In genomic region chr16:899678-900060, GRCh38 we compare ENCODE assay signal across 24 cellular contexts.
"Had no signal": no experiment of that assay in that cellular context is flagged by ENCODE, and none has a peak within 500 bp of the region (broad histone marks: within the 10 kb centered on the region; RNA-seq: fewer than 3 reads in every experiment).

No MANE protein-coding gene starts in this region.

- H3K27me3 ChIP-seq: brain microvascular endothelial cell, cardiac muscle cell, SJCRH30 had no signal

- H3K4me3 Mint-ChIP-seq: activated CD4-positive, alpha-beta memory T cell treated with anti-CD3 and anti-CD28 coated beads, Interleukin-2, amount 10 ng/mL, durations not matched to agents 7 days and 5 days; activated CD4-positive, alpha-beta T cell treated with anti-CD3 and anti-CD28 coated beads for 36 hours; activated naive CD4-positive, alpha-beta T cell treated with anti-CD3 and anti-CD28 coated beads, Interleukin-2, amount 10 ng/mL, durations not matched to agents 7 days and 5 days; activated naive CD8-positive, alpha-beta T cell treated with anti-CD3 and anti-CD28 coated beads for 36 hours; activated T-cell treated with anti-CD3 and anti-CD28 coated beads, Interleukin-2, amount 50 U/mL, for 72 hours had no signal

- H3K9me3 Mint-ChIP-seq: activated CD4-positive, alpha-beta memory T cell treated with anti-CD3 and anti-CD28 coated beads, Interleukin-2, amount 10 ng/mL, durations not matched to agents 7 days and 5 days; activated naive CD4-positive, alpha-beta T cell treated with anti-CD3 and anti-CD28 coated beads, Interleukin-2, amount 10 ng/mL, durations not matched to agents 7 days and 5 days; activated naive CD8-positive, alpha-beta T cell treated with anti-CD3 and anti-CD28 coated beads for 36 hours; activated T-cell treated with anti-CD3 and anti-CD28 coated beads, Interleukin-2, amount 50 U/mL, for 72 hours; activated T-helper 2 cell treated with anti-CD3 and anti-CD28 coated beads, Interferon-gamma antibody, Interleukin-2, Interleukin-4, amounts not matched to agents 10 μg/mL and 5 μg/mL and 100 μg/mL, durations not matched to agents 14 hours and 24 hours and 36 hours had no signal

- H3K4me3 ChIP-seq: cardiac muscle cell, SJCRH30 had no signal

- H3K27me3 Mint-ChIP-seq: activated CD4-positive, alpha-beta memory T cell treated with anti-CD3 and anti-CD28 coated beads, Interleukin-2, amount 10 ng/mL, durations not matched to agents 7 days and 5 days; activated CD4-positive, alpha-beta T cell treated with anti-CD3 and anti-CD28 coated beads for 36 hours; activated naive CD4-positive, alpha-beta T cell treated with anti-CD3 and anti-CD28 coated beads, Interleukin-2, amount 10 ng/mL, durations not matched to agents 7 days and 5 days; activated naive CD8-positive, alpha-beta T cell treated with anti-CD3 and anti-CD28 coated beads for 36 hours had no signal

- H3K36me3 ChIP-seq: brain microvascular endothelial cell, cardiac muscle cell, SJCRH30 had no signal

- H3K36me3 Mint-ChIP-seq: activated naive CD4-positive, alpha-beta T cell treated with anti-CD3 and anti-CD28 coated beads, Interleukin-2, amount 10 ng/mL, durations not matched to agents 7 days and 5 days; activated naive CD8-positive, alpha-beta T cell treated with anti-CD3 and anti-CD28 coated beads for 36 hours had no signal

- H3K9me3 ChIP-seq: SJCRH30, SK-N-SH had no signal

- H3K27ac Mint-ChIP-seq: activated CD4-positive, alpha-beta memory T cell treated with anti-CD3 and anti-CD28 coated beads, Interleukin-2, amount 10 ng/mL, durations not matched to agents 7 days and 5 days; activated CD4-positive, alpha-beta T cell treated with anti-CD3 and anti-CD28 coated beads for 36 hours; activated naive CD4-positive, alpha-beta T cell treated with anti-CD3 and anti-CD28 coated beads, Interleukin-2, amount 10 ng/mL, durations not matched to agents 7 days and 5 days; activated naive CD8-positive, alpha-beta T cell treated with anti-CD3 and anti-CD28 coated beads for 36 hours; activated T-cell treated with anti-CD3 and anti-CD28 coated beads, Interleukin-2, amount 50 U/mL, for 72 hours; activated T-helper 2 cell treated with anti-CD3 and anti-CD28 coated beads, Interferon-gamma antibody, Interleukin-2, Interleukin-4, amounts not matched to agents 10 μg/mL and 5 μg/mL and 100 μg/mL, durations not matched to agents 14 hours and 24 hours and 36 hours had no signal

- H3K4me1 ChIP-seq: SJCRH30 had no signal

- H3K4me1 Mint-ChIP-seq: activated CD4-positive, alpha-beta memory T cell treated with anti-CD3 and anti-CD28 coated beads, Interleukin-2, amount 10 ng/mL, durations not matched to agents 7 days and 5 days; activated CD4-positive, alpha-beta T cell treated with anti-CD3 and anti-CD28 coated beads for 36 hours; activated naive CD4-positive, alpha-beta T cell treated with anti-CD3 and anti-CD28 coated beads, Interleukin-2, amount 10 ng/mL, durations not matched to agents 7 days and 5 days; activated naive CD8-positive, alpha-beta T cell treated with anti-CD3 and anti-CD28 coated beads for 36 hours had no signal

- ATAC-seq: activated CD4-positive, alpha-beta T cell treated with anti-CD3 and anti-CD28 coated beads for 36 hours; activated T-cell treated with anti-CD3 and anti-CD28 coated beads, Interleukin-2, amount 50 U/mL, for 72 hours had no signal

- DNase-seq: activated CD4-positive, alpha-beta memory T cell treated with anti-CD3 and anti-CD28 coated beads, Interleukin-2, amount 10 ng/mL, durations not matched to agents 7 days and 5 days; activated CD4-positive, alpha-beta T cell treated with anti-CD3 and anti-CD28 coated beads for 36 hours; activated CD4-positive, alpha-beta T cell treated with anti-CD3 and anti-CD28 coated beads, Interleukin-2, amount 50 U/mL, for 1 hour; activated gamma-delta T cell treated with Interleukin-2 at 50 U/mL for 16 hours; activated naive CD4-positive, alpha-beta T cell treated with anti-CD3 and anti-CD28 coated beads, Interleukin-2, amount 10 ng/mL, durations not matched to agents 7 days and 5 days; activated naive CD8-positive, alpha-beta T cell treated with anti-CD3 and anti-CD28 coated beads for 36 hours; activated T-cell treated with anti-CD3 and anti-CD28 coated beads for 4 hours; activated T-cell treated with anti-CD3 and anti-CD28 coated beads, Interleukin-2, amount 50 U/mL, for 72 hours; brain microvascular endothelial cell; Karpas-422; MM.1S; NCI-H1105; NCI-H1436; NCI-H1694 treated with DMSO at 0.1 percent for 48 hours; NCI-H2029 treated with DMSO at 0.1 percent for 48 hours; NCI-H345; NCI-H510A; NCI-H526 treated with DMSO at 0.1 percent for 48 hours; SJCRH30; T-helper 1 cell had no signal

- H3K27ac ChIP-seq: brain microvascular endothelial cell, cardiac muscle cell, SJCRH30, VCaP had no signal
